Comparison of ENCODE assay signal across 5 cellular contexts in genomic region chr16:54873716-54874373, GRCh38. TPM values are rescaled to one million over a fixed set of nuclear protein-coding genes. Genes with fewer than 3 reads are reported as not detected.
"Had no signal": no experiment of that assay in that cellular context is flagged by ENCODE, and none has a peak within 500 bp of the region (broad histone marks: within the 10 kb centered on the region; RNA-seq: fewer than 3 reads in every experiment).

No MANE protein-coding gene starts in this region.

RNA-seq across cellular contexts. Expression of gene IRX5, which starts 56.8 kb away (rescaled TPM):
- total RNA-seq: fibroblast of villous mesenchyme; liver; mucosa of descending colon; natural killer cell treated with Interleukin-12 subunit alpha and Interleukin-12 subunit beta and Interleukin-15 and Interleukin-18, amount 100 ng/mL, for 72 hours; transverse colon had no signal
- polyA plus RNA-seq: liver had no signal
